Comparison of ENCODE assay signal across 33 cellular contexts in the genomic region with DNA sequence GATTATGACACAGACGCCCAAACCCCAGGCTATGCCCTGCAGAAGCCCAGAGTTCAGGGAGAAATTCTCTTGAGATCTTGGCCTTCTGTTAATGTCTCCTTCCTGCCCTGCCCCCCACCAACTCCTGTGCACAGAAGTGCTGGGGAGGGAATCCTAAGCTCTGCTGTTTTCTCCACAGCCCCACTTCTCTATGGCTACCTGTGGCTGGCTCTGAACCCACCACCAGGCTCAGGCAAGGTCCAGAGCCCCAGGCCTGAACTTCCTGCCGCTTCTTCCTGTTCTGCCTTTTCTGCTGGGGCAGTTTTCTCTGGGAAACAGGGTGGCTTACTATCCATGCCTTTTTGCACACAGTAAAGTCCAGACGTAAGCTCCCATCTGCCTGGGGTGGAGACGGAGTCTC.
"Had no signal": no experiment of that assay in that cellular context is flagged by ENCODE, and none has a peak within 500 bp of the region (broad histone marks: within the 10 kb centered on the region; RNA-seq: fewer than 3 reads in every experiment).

No MANE protein-coding gene starts in this region.

- H3K4me3 Mint-ChIP-seq: activated B cell treated with CpG ODN at 0.5 μM for 24 hours; activated CD4-positive, alpha-beta T cell treated with anti-CD3 and anti-CD28 coated beads, Interleukin-2, amount 10 ng/mL, durations not matched to agents 7 days and 5 days; activated CD8-positive, alpha-beta T cell treated with anti-CD3 and anti-CD28 coated beads for 36 hours; activated naive CD4-positive, alpha-beta T cell treated with anti-CD3 and anti-CD28 coated beads, Interleukin-2, amount 50 U/mL, for 24 hours; activated naive CD8-positive, alpha-beta T cell treated with anti-CD3 and anti-CD28 coated beads for 36 hours; activated naive CD8-positive, alpha-beta T cell treated with anti-CD3 and anti-CD28 coated beads, Interleukin-2, amount 50 U/mL, for 24 hours; activated T-cell treated with anti-CD3 and anti-CD28 coated beads, Interleukin-2, amount 50 U/mL, for 4 hours; activated T-helper 17 cell treated with anti-CD3 and anti-CD28 coated beads, Interleukin-2, amount 50 U/mL, for 72 hours; central memory CD8-positive, alpha-beta T cell; dendritic cell treated with granulocyte-macrophage colony-stimulating factor and Interleukin-4, amounts not matched to agents 40 ng/mL and 50 ng/mL, for 4 days; effector memory CD8-positive, alpha-beta T cell; T-helper 17 cell; T-helper 2 cell treated with Interferon-gamma antibody and Interleukin-4, amounts not matched to agents 5 μg/mL and 100 μg/mL, for 36 hours had no signal

- H3K36me3 ChIP-seq: adrenal gland, esophagus muscularis mucosa, gastroesophageal sphincter, WERI-Rb-1 had no signal

- H3K4me1 ChIP-seq: adrenal gland, body of pancreas, esophagus muscularis mucosa, foreskin keratinocyte, gastroesophageal sphincter had no signal

- H3K9me3 ChIP-seq: adrenal gland, body of pancreas, esophagus muscularis mucosa, gastroesophageal sphincter had no signal

- DNase-seq: activated B cell treated with CpG ODN at 0.5 μM for 24 hours; activated CD4-positive, alpha-beta T cell treated with anti-CD3 and anti-CD28 coated beads for 1 hour; activated CD4-positive, alpha-beta T cell treated with anti-CD3 and anti-CD28 coated beads for 4 hours; activated CD4-positive, alpha-beta T cell treated with anti-CD3 and anti-CD28 coated beads, Interleukin-2, amount 10 ng/mL, durations not matched to agents 7 days and 5 days; activated CD4-positive, alpha-beta T cell treated with anti-CD3 and anti-CD28 coated beads, Interleukin-2, amount 50 U/mL, for 4 hours; activated CD8-positive, alpha-beta memory T cell treated with anti-CD3 and anti-CD28 coated beads for 24 hours; activated CD8-positive, alpha-beta T cell treated with anti-CD3 and anti-CD28 coated beads for 36 hours; activated effector memory CD4-positive, alpha-beta T cell treated with Interleukin-2 at 50 U/mL for 16 hours; activated gamma-delta T cell treated with Interleukin-2 at 50 U/mL for 16 hours; activated naive CD4-positive, alpha-beta T cell treated with Interleukin-2 at 50 U/mL for 16 hours; activated naive CD8-positive, alpha-beta T cell treated with anti-CD3 and anti-CD28 coated beads for 36 hours; activated naive CD8-positive, alpha-beta T cell treated with anti-CD3 and anti-CD28 coated beads, Interleukin-2, amount 50 U/mL, for 24 hours; activated T-cell treated with anti-CD3 and anti-CD28 coated beads, Interleukin-2, amount 50 U/mL, for 4 hours; adrenal gland; amygdala; aorta; body of pancreas; effector CD4-positive, alpha-beta T cell; effector memory CD8-positive, alpha-beta T cell; erythroblast; foreskin keratinocyte; T-helper 1 cell; T-helper 17 cell; T1000; WERI-Rb-1 had no signal

- ATAC-seq: activated CD8-positive, alpha-beta T cell treated with anti-CD3 and anti-CD28 coated beads for 36 hours; activated naive CD8-positive, alpha-beta T cell treated with anti-CD3 and anti-CD28 coated beads, Interleukin-2, amount 50 U/mL, for 24 hours; activated T-cell treated with anti-CD3 and anti-CD28 coated beads, Interleukin-2, amount 50 U/mL, for 4 hours; activated T-helper 17 cell treated with anti-CD3 and anti-CD28 coated beads, Interleukin-2, amount 50 U/mL, for 72 hours; body of pancreas; effector memory CD8-positive, alpha-beta T cell; foreskin keratinocyte; gastroesophageal sphincter; T-helper 17 cell had no signal

- H3K27ac Mint-ChIP-seq: activated B cell treated with CpG ODN at 0.5 μM for 24 hours; activated CD4-positive, alpha-beta T cell treated with anti-CD3 and anti-CD28 coated beads, Interleukin-2, amount 10 ng/mL, durations not matched to agents 7 days and 5 days; activated CD8-positive, alpha-beta T cell treated with anti-CD3 and anti-CD28 coated beads for 36 hours; activated naive CD4-positive, alpha-beta T cell treated with anti-CD3 and anti-CD28 coated beads, Interleukin-2, amount 50 U/mL, for 24 hours; activated naive CD8-positive, alpha-beta T cell treated with anti-CD3 and anti-CD28 coated beads for 36 hours; activated naive CD8-positive, alpha-beta T cell treated with anti-CD3 and anti-CD28 coated beads, Interleukin-2, amount 50 U/mL, for 24 hours; activated T-helper 17 cell treated with anti-CD3 and anti-CD28 coated beads, Interleukin-2, amount 50 U/mL, for 72 hours; dendritic cell treated with granulocyte-macrophage colony-stimulating factor and Interleukin-4, amounts not matched to agents 40 ng/mL and 50 ng/mL, for 4 days; effector memory CD8-positive, alpha-beta T cell; T-helper 17 cell; T-helper 2 cell treated with Interferon-gamma antibody and Interleukin-4, amounts not matched to agents 5 μg/mL and 100 μg/mL, for 36 hours had no signal

- H3K27me3 Mint-ChIP-seq: activated CD4-positive, alpha-beta T cell treated with anti-CD3 and anti-CD28 coated beads, Interleukin-2, amount 10 ng/mL, durations not matched to agents 7 days and 5 days; activated CD8-positive, alpha-beta T cell treated with anti-CD3 and anti-CD28 coated beads for 36 hours; activated naive CD4-positive, alpha-beta T cell treated with anti-CD3 and anti-CD28 coated beads, Interleukin-2, amount 50 U/mL, for 24 hours; activated naive CD8-positive, alpha-beta T cell treated with anti-CD3 and anti-CD28 coated beads for 36 hours; activated naive CD8-positive, alpha-beta T cell treated with anti-CD3 and anti-CD28 coated beads, Interleukin-2, amount 50 U/mL, for 24 hours had no signal

- H3K4me1 Mint-ChIP-seq: activated B cell treated with CpG ODN at 0.5 μM for 24 hours; activated CD4-positive, alpha-beta T cell treated with anti-CD3 and anti-CD28 coated beads, Interleukin-2, amount 10 ng/mL, durations not matched to agents 7 days and 5 days; activated naive CD4-positive, alpha-beta T cell treated with anti-CD3 and anti-CD28 coated beads, Interleukin-2, amount 50 U/mL, for 24 hours; activated naive CD8-positive, alpha-beta T cell treated with anti-CD3 and anti-CD28 coated beads for 36 hours; activated naive CD8-positive, alpha-beta T cell treated with anti-CD3 and anti-CD28 coated beads, Interleukin-2, amount 50 U/mL, for 24 hours; activated T-helper 17 cell treated with anti-CD3 and anti-CD28 coated beads, Interleukin-2, amount 50 U/mL, for 72 hours; central memory CD8-positive, alpha-beta T cell had no signal

- H3K4me3 ChIP-seq: adrenal gland, body of pancreas, coronary artery, esophagus muscularis mucosa, gastroesophageal sphincter had no signal

- H3K27me3 ChIP-seq: adrenal gland, body of pancreas, esophagus muscularis mucosa, gastroesophageal sphincter had no signal

- H3K27ac ChIP-seq: adrenal gland, body of pancreas, coronary artery, esophagus muscularis mucosa, foreskin keratinocyte, gastroesophageal sphincter, WERI-Rb-1 had no signal

- H3K9me3 Mint-ChIP-seq: activated B cell treated with CpG ODN at 0.5 μM for 24 hours; activated CD4-positive, alpha-beta T cell treated with anti-CD3 and anti-CD28 coated beads, Interleukin-2, amount 10 ng/mL, durations not matched to agents 7 days and 5 days; activated CD8-positive, alpha-beta T cell treated with anti-CD3 and anti-CD28 coated beads for 36 hours; activated naive CD4-positive, alpha-beta T cell treated with anti-CD3 and anti-CD28 coated beads, Interleukin-2, amount 50 U/mL, for 24 hours; activated naive CD8-positive, alpha-beta T cell treated with anti-CD3 and anti-CD28 coated beads for 36 hours; activated naive CD8-positive, alpha-beta T cell treated with anti-CD3 and anti-CD28 coated beads, Interleukin-2, amount 50 U/mL, for 24 hours; activated T-cell treated with anti-CD3 and anti-CD28 coated beads, Interleukin-2, amount 50 U/mL, for 4 hours; activated T-helper 17 cell treated with anti-CD3 and anti-CD28 coated beads, Interleukin-2, amount 50 U/mL, for 72 hours; central memory CD8-positive, alpha-beta T cell; dendritic cell treated with granulocyte-macrophage colony-stimulating factor and Interleukin-4, amounts not matched to agents 40 ng/mL and 50 ng/mL, for 4 days; effector memory CD8-positive, alpha-beta T cell; T-helper 2 cell treated with Interferon-gamma antibody and Interleukin-4, amounts not matched to agents 5 μg/mL and 100 μg/mL, for 36 hours had no signal
